ENCODE assay signal across 2 cellular contexts in the genomic region with DNA sequence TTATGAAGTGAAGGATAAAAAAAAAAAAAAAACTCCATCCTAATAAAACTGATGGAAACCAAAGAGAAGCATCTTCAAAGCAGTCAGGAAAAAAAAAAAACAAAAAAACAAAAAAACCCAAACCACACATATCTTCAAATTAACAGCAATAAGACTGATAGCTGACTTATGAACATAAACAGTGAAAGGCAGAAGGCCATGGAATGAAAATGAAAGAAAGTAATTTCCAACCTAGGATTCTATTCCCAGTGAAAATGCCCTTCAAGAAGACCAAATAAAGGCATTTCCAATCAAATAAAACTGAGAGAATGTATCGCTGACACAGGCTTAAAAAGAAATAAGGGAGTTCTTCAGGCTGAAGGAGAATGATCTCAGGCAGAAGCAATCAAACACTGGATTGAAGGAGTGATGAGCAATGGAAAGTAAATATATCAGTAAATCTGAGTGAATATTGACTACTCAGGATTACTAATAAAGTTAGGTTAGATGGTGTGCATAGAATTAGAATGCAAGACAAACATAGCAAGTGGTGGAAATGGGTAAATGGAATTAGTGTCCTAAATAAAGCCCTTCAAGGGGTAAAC.
TF ChIP-seq lines count a peak whose summit lies in the region.

No MANE protein-coding gene starts in this region.

TF ChIP-seq in HEK293, 187 proteins besides CTCF, POLR2A, EP300 and RAD21 (continued from another document):
- TF ChIP-seq, protein P1, sequence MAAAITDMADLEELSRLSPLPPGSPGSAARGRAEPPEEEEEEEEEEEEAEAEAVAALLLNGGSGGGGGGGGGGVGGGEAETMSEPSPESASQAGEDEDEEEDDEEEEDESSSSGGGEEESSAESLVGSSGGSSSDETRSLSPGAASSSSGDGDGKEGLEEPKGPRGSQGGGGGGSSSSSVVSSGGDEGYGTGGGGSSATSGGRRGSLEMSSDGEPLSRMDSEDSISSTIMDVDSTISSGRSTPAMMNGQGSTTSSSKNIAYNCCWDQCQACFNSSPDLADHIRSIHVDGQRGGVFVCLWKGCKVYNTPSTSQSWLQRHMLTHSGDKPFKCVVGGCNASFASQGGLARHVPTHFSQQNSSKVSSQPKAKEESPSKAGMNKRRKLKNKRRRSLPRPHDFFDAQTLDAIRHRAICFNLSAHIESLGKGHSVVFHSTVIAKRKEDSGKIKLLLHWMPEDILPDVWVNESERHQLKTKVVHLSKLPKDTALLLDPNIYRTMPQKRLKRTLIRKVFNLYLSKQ (tag by site-specific recombination; IDR thresholded peaks at IDR 0.05; ENCODE audit: borderline replicate concordance), result no peak
- TF ChIP-seq, protein P2, sequence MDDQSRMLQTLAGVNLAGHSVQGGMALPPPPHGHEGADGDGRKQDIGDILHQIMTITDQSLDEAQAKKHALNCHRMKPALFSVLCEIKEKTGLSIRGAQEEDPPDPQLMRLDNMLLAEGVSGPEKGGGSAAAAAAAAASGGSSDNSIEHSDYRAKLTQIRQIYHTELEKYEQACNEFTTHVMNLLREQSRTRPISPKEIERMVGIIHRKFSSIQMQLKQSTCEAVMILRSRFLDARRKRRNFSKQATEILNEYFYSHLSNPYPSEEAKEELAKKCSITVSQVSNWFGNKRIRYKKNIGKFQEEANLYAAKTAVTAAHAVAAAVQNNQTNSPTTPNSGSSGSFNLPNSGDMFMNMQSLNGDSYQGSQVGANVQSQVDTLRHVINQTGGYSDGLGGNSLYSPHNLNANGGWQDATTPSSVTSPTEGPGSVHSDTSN (CRISPR knock-in tag; IDR thresholded peaks at IDR 0.05), result no peak
- TF ChIP-seq, protein P3, sequence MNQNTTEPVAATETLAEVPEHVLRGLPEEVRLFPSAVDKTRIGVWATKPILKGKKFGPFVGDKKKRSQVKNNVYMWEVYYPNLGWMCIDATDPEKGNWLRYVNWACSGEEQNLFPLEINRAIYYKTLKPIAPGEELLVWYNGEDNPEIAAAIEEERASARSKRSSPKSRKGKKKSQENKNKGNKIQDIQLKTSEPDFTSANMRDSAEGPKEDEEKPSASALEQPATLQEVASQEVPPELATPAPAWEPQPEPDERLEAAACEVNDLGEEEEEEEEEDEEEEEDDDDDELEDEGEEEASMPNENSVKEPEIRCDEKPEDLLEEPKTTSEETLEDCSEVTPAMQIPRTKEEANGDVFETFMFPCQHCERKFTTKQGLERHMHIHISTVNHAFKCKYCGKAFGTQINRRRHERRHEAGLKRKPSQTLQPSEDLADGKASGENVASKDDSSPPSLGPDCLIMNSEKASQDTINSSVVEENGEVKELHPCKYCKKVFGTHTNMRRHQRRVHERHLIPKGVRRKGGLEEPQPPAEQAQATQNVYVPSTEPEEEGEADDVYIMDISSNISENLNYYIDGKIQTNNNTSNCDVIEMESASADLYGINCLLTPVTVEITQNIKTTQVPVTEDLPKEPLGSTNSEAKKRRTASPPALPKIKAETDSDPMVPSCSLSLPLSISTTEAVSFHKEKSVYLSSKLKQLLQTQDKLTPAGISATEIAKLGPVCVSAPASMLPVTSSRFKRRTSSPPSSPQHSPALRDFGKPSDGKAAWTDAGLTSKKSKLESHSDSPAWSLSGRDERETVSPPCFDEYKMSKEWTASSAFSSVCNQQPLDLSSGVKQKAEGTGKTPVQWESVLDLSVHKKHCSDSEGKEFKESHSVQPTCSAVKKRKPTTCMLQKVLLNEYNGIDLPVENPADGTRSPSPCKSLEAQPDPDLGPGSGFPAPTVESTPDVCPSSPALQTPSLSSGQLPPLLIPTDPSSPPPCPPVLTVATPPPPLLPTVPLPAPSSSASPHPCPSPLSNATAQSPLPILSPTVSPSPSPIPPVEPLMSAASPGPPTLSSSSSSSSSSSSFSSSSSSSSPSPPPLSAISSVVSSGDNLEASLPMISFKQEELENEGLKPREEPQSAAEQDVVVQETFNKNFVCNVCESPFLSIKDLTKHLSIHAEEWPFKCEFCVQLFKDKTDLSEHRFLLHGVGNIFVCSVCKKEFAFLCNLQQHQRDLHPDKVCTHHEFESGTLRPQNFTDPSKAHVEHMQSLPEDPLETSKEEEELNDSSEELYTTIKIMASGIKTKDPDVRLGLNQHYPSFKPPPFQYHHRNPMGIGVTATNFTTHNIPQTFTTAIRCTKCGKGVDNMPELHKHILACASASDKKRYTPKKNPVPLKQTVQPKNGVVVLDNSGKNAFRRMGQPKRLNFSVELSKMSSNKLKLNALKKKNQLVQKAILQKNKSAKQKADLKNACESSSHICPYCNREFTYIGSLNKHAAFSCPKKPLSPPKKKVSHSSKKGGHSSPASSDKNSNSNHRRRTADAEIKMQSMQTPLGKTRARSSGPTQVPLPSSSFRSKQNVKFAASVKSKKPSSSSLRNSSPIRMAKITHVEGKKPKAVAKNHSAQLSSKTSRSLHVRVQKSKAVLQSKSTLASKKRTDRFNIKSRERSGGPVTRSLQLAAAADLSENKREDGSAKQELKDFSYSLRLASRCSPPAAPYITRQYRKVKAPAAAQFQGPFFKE (tag by site-specific recombination; IDR thresholded peaks at IDR 0.05; ENCODE audit: borderline replicate concordance), result no peak
- TF ChIP-seq ZBTB17 (tag by site-specific recombination; IDR thresholded peaks at IDR 0.05), result peak; percentile 86

TF ChIP-seq in K562, 482 proteins besides CTCF, POLR2A, EP300 and RAD21 (continued from another document):
- TF ChIP-seq, protein P4, sequence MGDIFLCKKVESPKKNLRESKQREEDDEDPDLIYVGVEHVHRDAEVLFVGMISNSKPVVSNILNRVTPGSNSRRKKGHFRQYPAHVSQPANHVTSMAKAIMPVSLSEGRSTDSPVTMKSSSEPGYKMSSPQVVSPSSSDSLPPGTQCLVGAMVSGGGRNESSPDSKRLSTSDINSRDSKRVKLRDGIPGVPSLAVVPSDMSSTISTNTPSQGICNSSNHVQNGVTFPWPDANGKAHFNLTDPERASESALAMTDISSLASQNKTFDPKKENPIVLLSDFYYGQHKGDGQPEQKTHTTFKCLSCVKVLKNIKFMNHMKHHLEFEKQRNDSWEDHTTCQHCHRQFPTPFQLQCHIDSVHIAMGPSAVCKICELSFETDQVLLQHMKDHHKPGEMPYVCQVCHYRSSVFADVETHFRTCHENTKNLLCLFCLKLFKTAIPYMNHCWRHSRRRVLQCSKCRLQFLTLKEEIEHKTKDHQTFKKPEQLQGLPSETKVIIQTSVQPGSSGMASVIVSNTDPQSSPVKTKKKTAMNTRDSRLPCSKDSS (IDR thresholded peaks at IDR 0.05; ENCODE audit: low read depth, partially characterized antibody), result peak; percentile 9
TF ChIP-seq in K562: peak in this region for 4.
